Comparison of ENCODE assay signal across 8 cellular contexts in the genomic region with DNA sequence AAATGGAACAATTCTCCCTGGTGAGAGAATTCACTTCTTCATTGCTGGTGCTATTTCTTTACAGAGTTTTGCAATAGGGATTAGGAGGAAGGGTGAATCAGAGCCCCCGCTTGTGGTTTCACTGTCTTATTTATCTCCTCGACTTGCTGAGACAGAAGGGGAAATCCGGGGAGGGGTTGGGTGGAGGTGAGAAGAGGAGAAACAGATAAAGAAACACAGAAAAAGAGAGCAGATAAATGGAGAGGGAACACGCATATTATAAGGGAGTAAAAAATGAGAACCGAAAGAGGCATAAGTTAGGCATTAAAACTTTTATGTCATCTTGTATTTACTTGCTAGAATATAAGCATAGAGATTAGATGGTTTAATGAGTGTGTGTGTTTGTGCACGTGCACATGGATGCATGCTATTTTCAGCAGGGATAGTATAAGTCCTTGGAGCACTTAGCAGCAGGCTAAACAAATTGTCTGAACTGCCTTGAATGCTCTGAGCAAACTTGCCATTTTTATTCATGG.
DNase-seq lines count a peak whose midpoint lies in the region; ATAC-seq, FAIRE-seq and TF ChIP-seq lines count a peak whose summit lies in the region.

No MANE protein-coding gene starts in this region.

- H3K4me1 ChIP-seq in right lobe of liver (peaks cover 0 to 10% (median 2%) of the 10 kb centered on the region in 4 donors), HepG2 (ENCODE audit: insufficient read depth, low read length) (peaks cover 8% of the 10 kb centered on the region; the same call in 1 of the 2 replicates)

- POLR2A ChIA-PET in HepG2 (lab: Yijun Ruan, JAX) = no interaction called here
- POLR2A ChIA-PET in naive thymus-derived CD8-positive, alpha-beta T cell (lab: Charles Lee) = interaction anchor here (0.6 to 0.8 kb wide), 3 partner anchors 45 to 481 kb away, joined by 3 to 4 read pairs (median 3); no protein-coding TSS in a partner anchor

- H3K9me3 Mint-ChIP-seq in naive thymus-derived CD8-positive, alpha-beta T cell = peaks cover 0 to 8% (median 0%) of the 10 kb centered on the region in 9 donors

- WGBS in right lobe of liver (ENCODE audit: insufficient coverage, low coverage, low lambda C conversion rate, missing lambda C conversion rate) = 39% methylated on average over 6 of the region's 6 CpGs
- 39% methylated on average over 6 of the region's 6 CpGs for WGBS in HepG2 (ENCODE audit: low lambda C conversion rate)

- intact Hi-C loops in right lobe of liver (cut with DNase I) (no loop called here), HepG2 (cut with micrococcal nuclease; ENCODE audit: unreplicated experiment) (no loop called here)

- H3K79me2 ChIP-seq in HepG2 (ENCODE audit: insufficient read depth, low read length) = no peaks in the 10 kb centered on the region

- H3K27me3 Mint-ChIP-seq in naive thymus-derived CD8-positive, alpha-beta T cell = no peaks in the 10 kb centered on the region

- TF ChIP-seq EP300 in HepG2 (IDR thresholded peaks at IDR 0.05; ENCODE audit: low read depth in 2 of 2, low read length in 2 of 2) (no peak), HepG2 (CRISPR knock-in tag; IDR thresholded peaks at IDR 0.05; ENCODE audit: borderline replicate concordance) (no peak)

- FAIRE-seq in HepG2 (lab: Jason Lieb, UNC) (no peak), frontal cortex (lab: Jason Lieb, UNC) (no peak)

- H3K27me3 ChIP-seq in right lobe of liver = no peaks in the 10 kb centered on the region
- H3K27me3 ChIP-seq in HepG2 (ENCODE audit: control insufficient read depth in 1 of 2, insufficient read depth in 2 of 2, low read length in 2 of 2) = no peaks in the 10 kb centered on the region

- H2AFZ ChIP-seq in HepG2 (ENCODE audit: low read length) = no peak overlapping the region

- H3K9ac ChIP-seq in HepG2 (ENCODE audit: insufficient read depth, low read depth, low read length) = no peak overlapping the region

- H3K4me3 ChIP-seq in right lobe of liver = no peak overlapping the region
- no peak overlapping the region for H3K4me3 ChIP-seq in HepG2 (replicated peaks in 1 of 3; ENCODE audit: insufficient read depth in 1 of 3, low read depth in 2 of 3, low read length in 3 of 3)

- peak overlapping the region; percentile 4 to 91 (median 81) for H3K27ac Mint-ChIP-seq in naive thymus-derived CD8-positive, alpha-beta T cell

- TF ChIP-seq RAD21 in HepG2 (CRISPR knock-in tag; IDR thresholded peaks at IDR 0.05) = no peak

- H3K9me3 ChIP-seq in right lobe of liver = no peaks in the 10 kb centered on the region
- H3K9me3 ChIP-seq in HepG2 (ENCODE audit: low read length) = no peaks in the 10 kb centered on the region

- ATAC-seq in right lobe of liver = peak; percentile 19 to 55 (median 42)
- no peak for ATAC-seq in HepG2
- ATAC-seq in naive thymus-derived CD8-positive, alpha-beta T cell = peak; percentile 99

- in situ Hi-C loops in HepG2 (cut with HindIII; ENCODE audit: extremely low pct_ligation_motif_present, low pct_unique_long_range_greater_than_20kb) = no loop called here

- no peak overlapping the region for H3K27ac ChIP-seq in right lobe of liver
- no peak overlapping the region for H3K27ac ChIP-seq in HepG2 (ENCODE audit: extremely low read length, insufficient read depth, low read length)

- TF ChIP-seq CTCF in right lobe of liver (IDR thresholded peaks at IDR 0.05) (no peak), HepG2 (CRISPR knock-in tag; IDR thresholded peaks at IDR 0.05) (no peak)

- H4K20me1 ChIP-seq in HepG2 (ENCODE audit: insufficient read depth, low read length) = no peaks in the 10 kb centered on the region

- H3K4me1 Mint-ChIP-seq in naive thymus-derived CD8-positive, alpha-beta T cell = peaks cover 31 to 74% (median 52%) of the 10 kb centered on the region in 4 donors

- CTCF ChIA-PET in HepG2 (lab: Yijun Ruan, JAX; ENCODE audit: low intra/inter-chr PET ratio, low total read pairs) = no interaction called here

- no peak overlapping the region for H3K4me2 ChIP-seq in HepG2 (ENCODE audit: low read depth, low read length)

- TF ChIP-seq POLR2A in right lobe of liver (IDR thresholded peaks at IDR 0.05) (no peak), HepG2 (IDR thresholded peaks at IDR 0.05; ENCODE audit: insufficient read depth in 1 of 2, low read depth in 2 of 2, low read length in 2 of 2) (no peak)

- BruUV-seq in HepG2 (replicated peaks; lab: Mats Ljungman, UMichigan) = no TSS peak

- H3K4me3 Mint-ChIP-seq in naive thymus-derived CD8-positive, alpha-beta T cell = peak overlapping the region; percentile 52 to 84 (median 74)

- H3K36me3 ChIP-seq in right lobe of liver = no peaks in the 10 kb centered on the region
- H3K36me3 ChIP-seq in HepG2 (replicated peaks in 1 of 2; ENCODE audit: control insufficient read depth in 1 of 2, insufficient read depth in 2 of 2, low read length in 2 of 2) = no peaks in the 10 kb centered on the region

- DNase-seq in right lobe of liver (no peak), HepG2 (ENCODE audit: low spot score) (no peak), NOMO-1 treated with dmso at 0.1 percent for 144 hours (lab: John Stamatoyannopoulos, UW; ENCODE audit: unreplicated experiment) (peak; percentile 86), frontal cortex (ENCODE audit: low spot score in 2 of 2) (no peak), iPS-NIHi7 (ENCODE audit: extremely low spot score) (no peak), NCI-H2227 (lab: John Stamatoyannopoulos, UW; ENCODE audit: unreplicated experiment) (no peak)
- DNase-seq in activated T-cell treated with anti-CD3 and anti-CD28 coated beads, Interleukin-2, amount 50 U/mL, for 1 hour = peak; percentile 39
- peak in 9 of 10 donors; percentile 38 to 78 (median 61) for DNase-seq in naive thymus-derived CD8-positive, alpha-beta T cell

- H3K36me3 Mint-ChIP-seq in naive thymus-derived CD8-positive, alpha-beta T cell = no peaks in the 10 kb centered on the region

TF ChIP-seq in HepG2, 621 proteins besides CTCF, POLR2A, EP300 and RAD21 (continues in another document):
- no peak for TF ChIP-seq TFAP4 (IDR thresholded peaks at IDR 0.05; ENCODE audit: borderline replicate concordance, low read depth)
- TF ChIP-seq YEATS2 (CRISPR knock-in tag; IDR thresholded peaks at IDR 0.05; ENCODE audit: borderline replicate concordance) = no peak
- no peak for TF ChIP-seq ZNF660 (CRISPR knock-in tag; IDR thresholded peaks at IDR 0.05; ENCODE audit: borderline replicate concordance, low read depth)
- TF ChIP-seq ZNF510 (CRISPR knock-in tag; IDR thresholded peaks at IDR 0.05; ENCODE audit: low read depth) = no peak
- TF ChIP-seq SNAPC4 (CRISPR knock-in tag; IDR thresholded peaks at IDR 0.05) = no peak
- TF ChIP-seq PPARG (CRISPR knock-in tag; conservative IDR thresholded peaks at IDR 0.05) = no peak
- no peak for TF ChIP-seq ZNF224 (CRISPR knock-in tag; IDR thresholded peaks at IDR 0.05)
- no peak for TF ChIP-seq HNRNPH1 (optimal IDR thresholded peaks at IDR 0.05; ENCODE audit: low read depth, low read length)

Comparison
In these comparisons a context has a peak if more than half of its experiments do, and no peak if none do; other contexts are left out.
1. DNase-seq: peak in NOMO-1 treated with dmso at 0.1 percent for 144 hours (single experiment), activated T-cell treated with anti-CD3 and anti-CD28 coated beads, Interleukin-2, amount 50 U/mL, for 1 hour (single experiment) and naive thymus-derived CD8-positive, alpha-beta T cell (9 of 10); none in right lobe of liver (0 of 3), HepG2 (single experiment), frontal cortex (0 of 2), iPS-NIHi7 (single experiment) and NCI-H2227 (single experiment).